In genomic region chr15:66097151-66098018, GRCh38 we compare ENCODE assay signal across 27 cellular contexts.
DNase-seq lines count a peak whose midpoint lies in the region; ATAC-seq and TF ChIP-seq lines count a peak whose summit lies in the region.
"Had no signal": no experiment of that assay in that cellular context is flagged by ENCODE, and none has a peak within 500 bp of the region (broad histone marks: within the 10 kb centered on the region; RNA-seq: fewer than 3 reads in every experiment).

No MANE protein-coding gene starts in this region.

- H3K4me3 ChIP-seq in heart left ventricle, result no peak overlapping the region
- no peak overlapping the region for H3K4me3 ChIP-seq in psoas muscle
- no peak overlapping the region for H3K4me3 ChIP-seq in naive thymus-derived CD4-positive, alpha-beta T cell (ENCODE audit: low read length)
- H3K4me3 ChIP-seq: coronary artery, prostate gland, spleen had no signal

- H3K36me3 Mint-ChIP-seq in naive thymus-derived CD4-positive, alpha-beta T cell, result no peaks in the 10 kb centered on the region
- H3K36me3 Mint-ChIP-seq in effector memory CD8-positive, alpha-beta T cell (ENCODE audit: insufficient read depth), result peaks cover 6% of the 10 kb centered on the region
- H3K36me3 Mint-ChIP-seq: activated naive CD4-positive, alpha-beta T cell treated with anti-CD3 and anti-CD28 coated beads, Interleukin-2, amount 50 U/mL, for 72 hours; CD4-positive, alpha-beta memory T cell; memory B cell; naive thymus-derived CD8-positive, alpha-beta T cell had no signal

- DNase-seq in DMS 273 treated with DMSO at 0.1 percent for 48 hours (lab: John Stamatoyannopoulos, UW) (peak; percentile 59), NCI-H2171 treated with DMSO at 0.1 percent for 48 hours (lab: John Stamatoyannopoulos, UW) (peak; percentile 86), heart left ventricle (no peak), psoas muscle (no peak), NCI-H2227 (lab: John Stamatoyannopoulos, UW; ENCODE audit: unreplicated experiment) (no peak), NCI-H128 (lab: John Stamatoyannopoulos, UW; ENCODE audit: unreplicated experiment) (no peak)
- DNase-seq in naive thymus-derived CD4-positive, alpha-beta T cell, result no peak
- no peak for DNase-seq in effector memory CD8-positive, alpha-beta T cell
- DNase-seq: CD4-positive, alpha-beta memory T cell; DMS79; H9; islet precursor cell; MM.1S; naive thymus-derived CD8-positive, alpha-beta T cell; NCI-H187; NCI-H526 treated with DMSO at 0.1 percent for 48 hours; stimulated activated CD8-positive, alpha-beta memory T cell treated with anti-CD3 and anti-CD28 coated beads, Interleukin-4, amount 100 ng/mL, for 48 hours; T-helper 9 cell had no signal

- TF ChIP-seq POLR2A in heart left ventricle (IDR thresholded peaks at IDR 0.05), result no peak

- POLR2A ChIA-PET in naive thymus-derived CD4-positive, alpha-beta T cell (lab: Charles Lee), result interaction anchor here (0.6 kb wide), 1 partner anchor 20 kb away, joined by 3 read pairs; no protein-coding TSS in a partner anchor

- intact Hi-C loops in heart left ventricle (cut with DNase I) (no loop called here), psoas muscle (cut with DNase I) (no loop called here)
- intact Hi-C loops in naive thymus-derived CD4-positive, alpha-beta T cell (cut with micrococcal nuclease), result no loop called here

- 75 to 80% (median 78%) methylated on average over 14 to 15 of the region's 15 CpGs for WGBS in heart left ventricle, 4 donors
- 38 to 48% (median 41%) methylated on average over 15 of the region's 15 CpGs for WGBS in psoas muscle, 3 donors

- H3K36me3 ChIP-seq in heart left ventricle, result no peaks in the 10 kb centered on the region
- no peaks in the 10 kb centered on the region for H3K36me3 ChIP-seq in psoas muscle (ENCODE audit: insufficient read depth in 1 of 2, low read depth in 1 of 2)
- H3K36me3 ChIP-seq in naive thymus-derived CD4-positive, alpha-beta T cell (ENCODE audit: control insufficient read depth in 2 of 3, insufficient read depth in 3 of 3, low read length in 3 of 3), result no peaks in the 10 kb centered on the region
- H3K36me3 ChIP-seq: prostate gland, spleen had no signal

- no peak overlapping the region for H3K27ac Mint-ChIP-seq in naive thymus-derived CD4-positive, alpha-beta T cell
- no peak overlapping the region for H3K27ac Mint-ChIP-seq in effector memory CD8-positive, alpha-beta T cell
- H3K27ac Mint-ChIP-seq: activated naive CD4-positive, alpha-beta T cell treated with anti-CD3 and anti-CD28 coated beads, Interleukin-2, amount 50 U/mL, for 72 hours; CD4-positive, alpha-beta memory T cell; IgD-negative memory B cell; memory B cell; naive thymus-derived CD8-positive, alpha-beta T cell had no signal

- peaks cover 0 to 6% (median 0%) of the 10 kb centered on the region in 9 donors for H3K27me3 ChIP-seq in heart left ventricle
- H3K27me3 ChIP-seq in psoas muscle (ENCODE audit: insufficient read depth in 3 of 3, low read length in 2 of 3), result peaks cover 0 to 2% (median 0%) of the 10 kb centered on the region in 3 donors
- H3K27me3 ChIP-seq in naive thymus-derived CD4-positive, alpha-beta T cell (ENCODE audit: control insufficient read depth in 2 of 2, insufficient read depth in 2 of 2, low read length in 2 of 2), result no peaks in the 10 kb centered on the region

- peaks cover 0 to 16% (median 9%) of the 10 kb centered on the region in 5 donors for H3K27me3 Mint-ChIP-seq in naive thymus-derived CD4-positive, alpha-beta T cell
- peaks cover 30 to 92% of the 10 kb centered on the region in 2 donors for H3K27me3 Mint-ChIP-seq in effector memory CD8-positive, alpha-beta T cell

- H3K9me3 Mint-ChIP-seq in naive thymus-derived CD4-positive, alpha-beta T cell, result no peaks in the 10 kb centered on the region
- no peaks in the 10 kb centered on the region for H3K9me3 Mint-ChIP-seq in effector memory CD8-positive, alpha-beta T cell
- H3K9me3 Mint-ChIP-seq: activated naive CD4-positive, alpha-beta T cell treated with anti-CD3 and anti-CD28 coated beads, Interleukin-2, amount 50 U/mL, for 72 hours; CD4-positive, alpha-beta memory T cell; H9; IgD-negative memory B cell; memory B cell; naive thymus-derived CD8-positive, alpha-beta T cell had no signal

- ATAC-seq in heart left ventricle, result peak; percentile 14 to 66 (median 38)
- peak; percentile 34 to 62 (median 56) for ATAC-seq in psoas muscle
- ATAC-seq in naive thymus-derived CD4-positive, alpha-beta T cell, result no peak
- no peak for ATAC-seq in effector memory CD8-positive, alpha-beta T cell (replicated peaks)
- ATAC-seq: activated CD4-positive, CD25-positive, alpha-beta regulatory T cell treated with anti-CD3 and anti-CD28 coated beads, Interleukin-2, amount 50 U/mL, for 24 hours; activated naive CD4-positive, alpha-beta T cell treated with anti-CD3 and anti-CD28 coated beads, Interleukin-2, amount 50 U/mL, for 72 hours; naive thymus-derived CD8-positive, alpha-beta T cell; Panc1 had no signal

- CTCF ChIA-PET in naive thymus-derived CD4-positive, alpha-beta T cell (lab: Charles Lee), result no interaction called here

- H3K4me1 ChIP-seq in heart left ventricle (peaks cover 0 to under 1% (median 0%) of the 10 kb centered on the region in 12 donors), psoas muscle (no peaks in the 10 kb centered on the region)
- H3K4me1 ChIP-seq in naive thymus-derived CD4-positive, alpha-beta T cell (ENCODE audit: control insufficient read depth in 2 of 2, insufficient read depth in 2 of 2, low read length in 2 of 2), result no peaks in the 10 kb centered on the region
- H3K4me1 ChIP-seq: prostate gland, spleen had no signal

- H3K27ac ChIP-seq in heart left ventricle (no peak overlapping the region), psoas muscle (no peak overlapping the region)
- no peak overlapping the region for H3K27ac ChIP-seq in naive thymus-derived CD4-positive, alpha-beta T cell (ENCODE audit: low read depth, low read length)
- H3K27ac ChIP-seq: coronary artery, HL-60, prostate gland, spleen had no signal

- no peaks in the 10 kb centered on the region for H3K4me1 Mint-ChIP-seq in naive thymus-derived CD4-positive, alpha-beta T cell
- peaks cover 0 to 2% of the 10 kb centered on the region in 2 donors for H3K4me1 Mint-ChIP-seq in effector memory CD8-positive, alpha-beta T cell (ENCODE audit: low read depth in 2 of 2)
- H3K4me1 Mint-ChIP-seq: IgD-negative memory B cell; memory B cell; naive thymus-derived CD8-positive, alpha-beta T cell had no signal

- H3K9me3 ChIP-seq in heart left ventricle (no peaks in the 10 kb centered on the region), psoas muscle (no peaks in the 10 kb centered on the region)
- H3K9me3 ChIP-seq in naive thymus-derived CD4-positive, alpha-beta T cell (ENCODE audit: control insufficient read depth in 2 of 3, low read length in 3 of 3), result no peaks in the 10 kb centered on the region
- H3K9me3 ChIP-seq: prostate gland, spleen had no signal

- no peak for TF ChIP-seq CTCF in heart left ventricle (IDR thresholded peaks at IDR 0.05)
- TF ChIP-seq CTCF in psoas muscle (IDR thresholded peaks at IDR 0.05), result no peak

- H3K4me3 Mint-ChIP-seq in naive thymus-derived CD4-positive, alpha-beta T cell, result no peak overlapping the region
- H3K4me3 Mint-ChIP-seq in effector memory CD8-positive, alpha-beta T cell, result no peak overlapping the region
- H3K4me3 Mint-ChIP-seq: H9; IgD-negative memory B cell; memory B cell; naive thymus-derived CD8-positive, alpha-beta T cell had no signal

Comparison
In these comparisons a context has a peak if more than half of its experiments do, and no peak if none do; other contexts are left out.
1. DNase-seq: peak in DMS 273 treated with DMSO at 0.1 percent for 48 hours (single experiment) and NCI-H2171 treated with DMSO at 0.1 percent for 48 hours (single experiment); none in heart left ventricle (0 of 5), psoas muscle (0 of 2), naive thymus-derived CD4-positive, alpha-beta T cell (0 of 9), effector memory CD8-positive, alpha-beta T cell (0 of 3), NCI-H2227 (single experiment) and NCI-H128 (single experiment).
2. ATAC-seq: peak in heart left ventricle (4 of 4) and psoas muscle (4 of 4); none in naive thymus-derived CD4-positive, alpha-beta T cell (single experiment) and effector memory CD8-positive, alpha-beta T cell (single experiment).